Comparison of ENCODE assay signal across 1 cellular context in genomic region chr5:64900618-64901017, GRCh38.
TF ChIP-seq lines count a peak whose summit lies in the region.

No MANE protein-coding gene starts in this region.

TF ChIP-seq in HepG2, 621 proteins besides CTCF, POLR2A, EP300 and RAD21 (continued from another document):
- no peak for TF ChIP-seq ZNF142 (CRISPR knock-in tag; IDR thresholded peaks at IDR 0.05)
- TF ChIP-seq FOXA3 (CRISPR knock-in tag; IDR thresholded peaks at IDR 0.05), result peak; percentile 53; the same call in 1 of the 2 replicates
- peak; percentile 86 for TF ChIP-seq RFX5 (IDR thresholded peaks at IDR 0.05; ENCODE audit: low read depth, low read length)
- TF ChIP-seq JUND (CRISPR knock-in tag; IDR thresholded peaks at IDR 0.05), result no peak
- TF ChIP-seq POGZ (CRISPR knock-in tag; IDR thresholded peaks at IDR 0.05), result peak; percentile 18; the same call in 1 of the 2 replicates
- no peak for TF ChIP-seq ZNF737 (CRISPR knock-in tag; IDR thresholded peaks at IDR 0.05; ENCODE audit: borderline replicate concordance)
- peak; percentile 37; the same call in 1 of the 2 replicates for TF ChIP-seq EHMT2 (IDR thresholded peaks at IDR 0.05; ENCODE audit: borderline replicate concordance, low read depth, low read length)
- 0 out of 2 replicates have a peak, but pooled peaks have one; percentile 13 for TF ChIP-seq ZNF629 (CRISPR knock-in tag; conservative IDR thresholded peaks at IDR 0.05)
- peak; percentile 63; the same call in 1 of the 2 replicates for TF ChIP-seq SOX5 (CRISPR knock-in tag; IDR thresholded peaks at IDR 0.05; ENCODE audit: borderline replicate concordance)
- TF ChIP-seq SOX13 (IDR thresholded peaks at IDR 0.05), result no peak
- TF ChIP-seq SOX13 (CRISPR knock-in tag; conservative IDR thresholded peaks at IDR 0.05 in 1 of 2, IDR thresholded peaks at IDR 0.05 in 1 of 2), result peak in 1 of 2 experiments; percentile 76; a peak in 2 of 4 replicates
- no peak for TF ChIP-seq SOX6 (IDR thresholded peaks at IDR 0.05)
- TF ChIP-seq SOX6 (CRISPR knock-in tag; IDR thresholded peaks at IDR 0.05), result peak; percentile 14; the same call in 1 of the 2 replicates
- TF ChIP-seq FOXP1 (IDR thresholded peaks at IDR 0.05), result no peak
- TF ChIP-seq FOXP1 (CRISPR knock-in tag; IDR thresholded peaks at IDR 0.05), result peak; percentile 14; the same call in 1 of the 2 replicates
- TF ChIP-seq HOMEZ (CRISPR knock-in tag; IDR thresholded peaks at IDR 0.05; ENCODE audit: low read depth), result peak; percentile 93
- no peak for TF ChIP-seq DMAP1 (CRISPR knock-in tag; IDR thresholded peaks at IDR 0.05)
- no peak for TF ChIP-seq MLLT10 (CRISPR knock-in tag; IDR thresholded peaks at IDR 0.05)
- peak; percentile 16; the same call in 1 of the 2 replicates for TF ChIP-seq RFX1 (IDR thresholded peaks at IDR 0.05)
- no peak for TF ChIP-seq DBP (CRISPR knock-in tag; IDR thresholded peaks at IDR 0.05; ENCODE audit: not compliant biosample characterization)
- TF ChIP-seq HNRNPUL1 (IDR thresholded peaks at IDR 0.05; ENCODE audit: low read depth, low read length), result no peak
- no peak for TF ChIP-seq ZNF784 (CRISPR knock-in tag; IDR thresholded peaks at IDR 0.05; ENCODE audit: borderline replicate concordance)
